Comparison of ENCODE assay signal across 8 cellular contexts in genomic region chr5:79858097-79858723, GRCh38.
DNase-seq lines count a peak whose midpoint lies in the region; ATAC-seq lines count a peak whose summit lies in the region.

No MANE protein-coding gene starts in this region.

- CTCF ChIA-PET in activated CD4-positive, alpha-beta memory T cell treated with anti-CD3 and anti-CD28 coated beads, Interleukin-2, amount 10 ng/mL, durations not matched to agents 7 days and 5 days (lab: Charles Lee): interaction anchor here (0.5 to 1.7 kb wide), 12 partner anchors 9 to 313 kb away, joined by 3 to 6 read pairs (median 3); no protein-coding TSS in a partner anchor

- no peak overlapping the region for H3K4me3 Mint-ChIP-seq in activated CD4-positive, alpha-beta memory T cell treated with anti-CD3 and anti-CD28 coated beads, Interleukin-2, amount 10 ng/mL, durations not matched to agents 7 days and 5 days

- no peak overlapping the region for H3K27ac Mint-ChIP-seq in activated CD4-positive, alpha-beta memory T cell treated with anti-CD3 and anti-CD28 coated beads, Interleukin-2, amount 10 ng/mL, durations not matched to agents 7 days and 5 days

- no peaks in the 10 kb centered on the region for H3K9me3 Mint-ChIP-seq in activated CD4-positive, alpha-beta memory T cell treated with anti-CD3 and anti-CD28 coated beads, Interleukin-2, amount 10 ng/mL, durations not matched to agents 7 days and 5 days

- POLR2A ChIA-PET in activated CD4-positive, alpha-beta memory T cell treated with anti-CD3 and anti-CD28 coated beads, Interleukin-2, amount 10 ng/mL, durations not matched to agents 7 days and 5 days (lab: Charles Lee): no interaction called here

- H3K36me3 Mint-ChIP-seq in activated CD4-positive, alpha-beta memory T cell treated with anti-CD3 and anti-CD28 coated beads, Interleukin-2, amount 10 ng/mL, durations not matched to agents 7 days and 5 days (ENCODE audit: low read depth): no peaks in the 10 kb centered on the region

- H3K27me3 Mint-ChIP-seq in activated CD4-positive, alpha-beta memory T cell treated with anti-CD3 and anti-CD28 coated beads, Interleukin-2, amount 10 ng/mL, durations not matched to agents 7 days and 5 days: peaks cover 27% of the 10 kb centered on the region

- H3K4me1 Mint-ChIP-seq in activated CD4-positive, alpha-beta memory T cell treated with anti-CD3 and anti-CD28 coated beads, Interleukin-2, amount 10 ng/mL, durations not matched to agents 7 days and 5 days: no peaks in the 10 kb centered on the region

- ATAC-seq in GM19035 (IDR thresholded peaks at IDR 0.05; ENCODE audit: unreplicated experiment) (peak; percentile 52), GM18861 (IDR thresholded peaks at IDR 0.05; ENCODE audit: unreplicated experiment) (no peak)

- DNase-seq in AG08396 (ENCODE audit: low spot score): peak; percentile 41
- peak; percentile 61 for DNase-seq in NCI-H460 (ENCODE audit: extremely low read depth, low read depth)
- peak; percentile 81 for DNase-seq in activated CD4-positive, alpha-beta memory T cell treated with anti-CD3 and anti-CD28 coated beads, Interleukin-2, amount 10 ng/mL, durations not matched to agents 7 days and 5 days
- peak; percentile 70 for DNase-seq in effector CD8-positive, alpha-beta T cell (lab: John Stamatoyannopoulos, UW)
- peak; percentile 85 for DNase-seq in medulla oblongata (ENCODE audit: extremely low spot score)
- peak; percentile 77 for DNase-seq in stimulated activated CD8-positive, alpha-beta memory T cell treated with anti-CD3 and anti-CD28 coated beads, Interleukin-15, amount 100 ng/mL, for 24 hours (ENCODE audit: low read depth)
